In genomic region chr12:52081263-52081733, GRCh38 we compare ENCODE assay signal across 1 cellular context.
TF ChIP-seq lines count a peak whose summit lies in the region.

No MANE protein-coding gene starts in this region.

TF ChIP-seq in H1, 55 proteins besides CTCF, POLR2A, EP300 and RAD21:
- TF ChIP-seq CTBP2 (IDR thresholded peaks at IDR 0.05; ENCODE audit: borderline replicate concordance, insufficient read depth, insufficient read length, low read length) (no peak), BCL11A (IDR thresholded peaks at IDR 0.05; ENCODE audit: low read depth in 2 of 2, low read length in 2 of 2) (no peak), SP2 (IDR thresholded peaks at IDR 0.05; ENCODE audit: low read length) (no peak), USF2 (IDR thresholded peaks at IDR 0.05; ENCODE audit: low read length) (no peak), POU5F1 (IDR thresholded peaks at IDR 0.05; ENCODE audit: low read depth, low read length) (no peak), HDAC6 (IDR thresholded peaks at IDR 0.05; ENCODE audit: low read depth, low read length) (no peak), CHD7 (IDR thresholded peaks at IDR 0.05; ENCODE audit: insufficient replicate concordance, low read length) (no peak), CHD1 (IDR thresholded peaks at IDR 0.05; ENCODE audit: low read depth, low read length) (no peak), SP1 (IDR thresholded peaks at IDR 0.05; ENCODE audit: low read depth, low read length) (no peak), CEBPB (IDR thresholded peaks at IDR 0.05; ENCODE audit: low read depth, low read length) (no peak), E2F6 (IDR thresholded peaks at IDR 0.05) (no peak), BRCA1 (IDR thresholded peaks at IDR 0.05; ENCODE audit: low read depth, low read length) (no peak), SP4 (IDR thresholded peaks at IDR 0.05; ENCODE audit: low read length) (no peak), KDM5A (IDR thresholded peaks at IDR 0.05; ENCODE audit: low read length) (no peak), GABPA (IDR thresholded peaks at IDR 0.05; ENCODE audit: borderline replicate concordance, insufficient read depth, low read length) (no peak), SRF (IDR thresholded peaks at IDR 0.05; ENCODE audit: low read depth, low read length) (no peak), BACH1 (IDR thresholded peaks at IDR 0.05; ENCODE audit: low read length) (no peak)
